1 cellular context compared by ENCODE assay signal in genomic region chr1:229619614-229620013, GRCh38.
TF ChIP-seq lines count a peak whose summit lies in the region.

No MANE protein-coding gene starts in this region.

TF ChIP-seq in IMR-90, 13 proteins besides CTCF, POLR2A, EP300 and RAD21:
- TF ChIP-seq CHD1 (IDR thresholded peaks at IDR 0.05; ENCODE audit: low read depth, low read length) = no peak
- no peak for TF ChIP-seq MXI1 (IDR thresholded peaks at IDR 0.05; ENCODE audit: borderline replicate concordance, low read depth, low read length)
- TF ChIP-seq FOS (IDR thresholded peaks at IDR 0.05; ENCODE audit: low read depth, low read length) = no peak
- TF ChIP-seq ELK1 (IDR thresholded peaks at IDR 0.05; ENCODE audit: borderline replicate concordance, low read depth, low read length) = no peak
- no peak for TF ChIP-seq SMC3 (IDR thresholded peaks at IDR 0.05; ENCODE audit: low read depth, low read length)
- no peak for TF ChIP-seq NFE2L2 (IDR thresholded peaks at IDR 0.05; ENCODE audit: low read depth, low read length)
- no peak for TF ChIP-seq RFX5 (IDR thresholded peaks at IDR 0.05; ENCODE audit: low read depth, low read length)
- TF ChIP-seq MAZ (IDR thresholded peaks at IDR 0.05; ENCODE audit: borderline replicate concordance, low read depth, low read length) = no peak
- TF ChIP-seq USF2 (IDR thresholded peaks at IDR 0.05; ENCODE audit: low read depth, low read length) = no peak
- TF ChIP-seq RCOR1 (IDR thresholded peaks at IDR 0.05; ENCODE audit: insufficient replicate concordance, low read length) = no peak
- no peak for TF ChIP-seq CEBPB (IDR thresholded peaks at IDR 0.05; ENCODE audit: low read depth, low read length)
- no peak for TF ChIP-seq BHLHE40 (IDR thresholded peaks at IDR 0.05; ENCODE audit: low read depth, low read length)
- no peak for TF ChIP-seq MAFK (IDR thresholded peaks at IDR 0.05; ENCODE audit: low read depth, low read length)
